Comparison of ENCODE assay signal across 31 cellular contexts in the genomic region with DNA sequence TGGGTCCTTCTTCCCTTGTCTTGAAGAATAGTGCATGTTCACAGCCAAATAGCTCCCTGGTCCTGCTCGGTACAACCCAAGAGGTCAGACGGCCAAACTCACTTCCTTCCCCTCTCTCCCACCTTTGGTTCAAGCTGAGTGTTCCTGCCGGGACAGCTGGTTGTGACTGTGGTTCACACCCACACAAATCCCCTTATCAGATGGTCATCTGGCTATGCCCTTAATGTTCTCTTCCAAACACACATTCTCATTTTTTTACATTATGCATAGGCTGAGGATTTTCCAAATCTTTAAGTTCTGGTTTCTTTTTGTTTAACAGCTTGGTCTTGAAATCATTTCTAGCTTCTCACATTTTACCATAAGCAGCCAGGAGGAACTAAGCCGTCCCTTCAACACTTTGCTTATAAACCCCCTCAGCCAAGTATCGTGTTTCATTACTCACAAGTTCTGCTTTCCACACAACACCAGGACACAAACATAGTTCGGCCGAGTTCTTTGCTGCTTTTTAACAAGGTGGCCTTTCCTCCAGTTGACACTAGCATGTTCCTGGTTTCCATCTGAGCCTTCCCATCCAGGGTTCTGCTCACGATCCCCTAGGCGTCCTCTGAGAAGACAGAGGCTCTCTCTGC. TPM values are rescaled to one million over a fixed set of nuclear protein-coding genes. Genes with fewer than 3 reads are reported as not detected.
DNase-seq lines count a peak whose midpoint lies in the region; TF ChIP-seq lines count a peak whose summit lies in the region.
"Had no signal": no experiment of that assay in that cellular context is flagged by ENCODE, and none has a peak within 500 bp of the region (broad histone marks: within the 10 kb centered on the region; RNA-seq: fewer than 3 reads in every experiment).

No MANE protein-coding gene starts in this region.

- TF ChIP-seq CTCF in GM13976 (IDR thresholded peaks at IDR 0.05; ENCODE audit: borderline replicate concordance, control extremely low read depth, extremely low read depth, insufficient read depth, missing control alignments) = no peak
- TF ChIP-seq CTCF in NB4 (IDR thresholded peaks at IDR 0.05; ENCODE audit: low read depth, low read length) = no peak
- no peak for TF ChIP-seq CTCF in WERI-Rb-1 (IDR thresholded peaks at IDR 0.05; ENCODE audit: low read depth, low read length)
- TF ChIP-seq CTCF in uterus (IDR thresholded peaks at IDR 0.05) = no peak

- no peaks in the 10 kb centered on the region for H3K36me3 ChIP-seq in WERI-Rb-1
- H3K36me3 ChIP-seq in uterus = no peaks in the 10 kb centered on the region
- H3K36me3 ChIP-seq: esophagus muscularis mucosa, gastrocnemius medialis, left lung, SJCRH30, spleen had no signal

- H3K27ac ChIP-seq in WERI-Rb-1 (peak overlapping the region; percentile 61), uterus (no peak overlapping the region)
- H3K27ac ChIP-seq: esophagus muscularis mucosa, gastrocnemius medialis, left lung, SJCRH30, spleen had no signal

- in situ Hi-C loops in GM13976 (cut with MboI; ENCODE audit: low sequenced_read_pairs, unreplicated experiment) = no loop called here

- H3K9me3 ChIP-seq in WERI-Rb-1 (ENCODE audit: severe bottlenecking) (peaks cover 32% of the 10 kb centered on the region), uterus (peaks cover 0 to 2% of the 10 kb centered on the region in 2 donors)
- H3K9me3 ChIP-seq: gastrocnemius medialis, SJCRH30 had no signal

- TF ChIP-seq POLR2A in NB4 (IDR thresholded peaks at IDR 0.05; ENCODE audit: extremely low read depth, insufficient read length) = no peak
- TF ChIP-seq POLR2A in uterus (IDR thresholded peaks at IDR 0.05) = no peak

- intact Hi-C loops in uterus (cut with DNase I; ENCODE audit: low total_unique reads) = no loop called here

- H3K4me3 ChIP-seq in NB4 (ENCODE audit: low read depth, low read length) = no peak overlapping the region
- no peak overlapping the region for H3K4me3 ChIP-seq in WERI-Rb-1 (ENCODE audit: low read depth, low read length)
- H3K4me3 ChIP-seq in uterus = no peak overlapping the region
- H3K4me3 ChIP-seq: esophagus muscularis mucosa, gastrocnemius medialis, left lung, SJCRH30, spleen had no signal

- DNase-seq in GM13976 (ENCODE audit: low spot score) (peak; percentile 17), NB4 (ENCODE audit: low read depth) (peak; percentile 85), WERI-Rb-1 (no peak), pons (ENCODE audit: low spot score) (peak; percentile 10), NCI-H1417 treated with DMSO at 0.1 percent for 48 hours (lab: John Stamatoyannopoulos, UW) (no peak), uterus (no peak), NCI-H524 (lab: John Stamatoyannopoulos, UW) (no peak)
- DNase-seq: activated CD4-positive, alpha-beta T cell treated with anti-CD3 and anti-CD28 coated beads for 36 hours; activated CD8-positive, alpha-beta memory T cell treated with anti-CD3 and anti-CD28 coated beads for 24 hours; activated naive CD4-positive, alpha-beta T cell treated with Interleukin-2 at 50 U/mL for 16 hours; activated T-cell treated with anti-CD3 and anti-CD28 coated beads, Interleukin-2, amount 50 U/mL, for 24 hours; amniotic stem cell; CD4-positive, alpha-beta T cell; DMS153; endodermal cell; gastrocnemius medialis; hypothalamus; left lung; mesendoderm; naive B cell; NCI-H1105; NCI-H2029 treated with DMSO at 0.1 percent for 48 hours; NCI-H226; NCI-H82; spleen; stimulated activated CD4-positive, alpha-beta T cell treated with anti-CD3 and anti-CD28 coated beads, Interleukin-2, amount 100 ng/mL, for 48 hours; substantia nigra had no signal

- H3K27me3 ChIP-seq in WERI-Rb-1 (ENCODE audit: insufficient read depth, low read depth, severe bottlenecking) (no peaks in the 10 kb centered on the region), uterus (no peaks in the 10 kb centered on the region)
- H3K27me3 ChIP-seq: SJCRH30 had no signal

- no peaks in the 10 kb centered on the region for H3K4me1 ChIP-seq in uterus
- H3K4me1 ChIP-seq: esophagus muscularis mucosa, gastrocnemius medialis, left lung, spleen had no signal

RNA-seq across cellular contexts. Expression of a gene that starts 19.7 kb away (rescaled TPM):
- total RNA-seq in uterus = under 1 TPM in 3 of 4 donors, not detected in 1; 0.18 to 0.69 (median 0.51) TPM
- total RNA-seq: activated CD4-positive, alpha-beta T cell treated with anti-CD3 and anti-CD28 coated beads for 36 hours; CD4-positive, alpha-beta T cell; gastrocnemius medialis; HT1080; SJCRH30 had no signal

RNA-seq across cellular contexts. Expression of a gene that starts 34.1 kb away (rescaled TPM):
- total RNA-seq in uterus = not detected
- total RNA-seq: activated CD4-positive, alpha-beta T cell treated with anti-CD3 and anti-CD28 coated beads for 36 hours; CD4-positive, alpha-beta T cell; endodermal cell; esophagus muscularis mucosa; gastrocnemius medialis; HT1080; left lung; omental fat pad; SJCRH30; spleen had no signal

RNA-seq across cellular contexts. Expression of a gene that starts 49.1 kb away (rescaled TPM):
- total RNA-seq in uterus = 1 to 10 TPM in 1 of 4 donors, not detected in 3; 1.5 TPM
- total RNA-seq: activated CD4-positive, alpha-beta T cell treated with anti-CD3 and anti-CD28 coated beads for 36 hours; CD4-positive, alpha-beta T cell; endodermal cell; esophagus muscularis mucosa; gastrocnemius medialis; HT1080; left lung; omental fat pad; SJCRH30; spleen had no signal

Comparison
In these comparisons a context has a peak if more than half of its experiments do, and no peak if none do; other contexts are left out.
1. DNase-seq: peak in GM13976 (single experiment), NB4 (single experiment) and pons (single experiment); none in WERI-Rb-1 (single experiment), NCI-H1417 treated with DMSO at 0.1 percent for 48 hours (single experiment), uterus (0 of 2) and NCI-H524 (0 of 2).